1 cellular context compared by ENCODE assay signal in genomic region chr5:171580506-171581265, GRCh38.
TF ChIP-seq lines count a peak whose summit lies in the region.

No MANE protein-coding gene starts in this region.

TF ChIP-seq in WTC11, 78 proteins besides CTCF, POLR2A, EP300 and RAD21 (continued from another document):
- no peak for TF ChIP-seq PRDM15 (CRISPR knock-in tag; IDR thresholded peaks at IDR 0.05)
